Comparison of ENCODE assay signal across 1 cellular context in genomic region chr10:30553625-30554442, GRCh38.
TF ChIP-seq lines count a peak whose summit lies in the region.

No MANE protein-coding gene starts in this region.

TF ChIP-seq in WTC11, 78 proteins besides CTCF, POLR2A, EP300 and RAD21 (continued from another document):
- TF ChIP-seq AR (CRISPR knock-in tag; IDR thresholded peaks at IDR 0.05): no peak
- TF ChIP-seq, protein P1, sequence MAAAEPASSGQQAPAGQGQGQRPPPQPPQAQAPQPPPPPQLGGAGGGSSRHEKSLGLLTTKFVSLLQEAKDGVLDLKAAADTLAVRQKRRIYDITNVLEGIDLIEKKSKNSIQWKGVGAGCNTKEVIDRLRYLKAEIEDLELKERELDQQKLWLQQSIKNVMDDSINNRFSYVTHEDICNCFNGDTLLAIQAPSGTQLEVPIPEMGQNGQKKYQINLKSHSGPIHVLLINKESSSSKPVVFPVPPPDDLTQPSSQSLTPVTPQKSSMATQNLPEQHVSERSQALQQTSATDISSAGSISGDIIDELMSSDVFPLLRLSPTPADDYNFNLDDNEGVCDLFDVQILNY (CRISPR knock-in tag; IDR thresholded peaks at IDR 0.05): no peak
- no peak for TF ChIP-seq HMGA2 (CRISPR knock-in tag; IDR thresholded peaks at IDR 0.05)
- no peak for TF ChIP-seq NFE2L1 (CRISPR knock-in tag; IDR thresholded peaks at IDR 0.05)
- TF ChIP-seq TEAD1 (CRISPR knock-in tag; IDR thresholded peaks at IDR 0.05): no peak
- no peak for TF ChIP-seq ZNF263 (CRISPR knock-in tag; IDR thresholded peaks at IDR 0.05; ENCODE audit: low read depth)
- no peak for TF ChIP-seq E2F1 (CRISPR knock-in tag; IDR thresholded peaks at IDR 0.05)
- TF ChIP-seq GRHL2 (CRISPR knock-in tag; IDR thresholded peaks at IDR 0.05; ENCODE audit: insufficient replicate concordance, severe bottlenecking): no peak
- TF ChIP-seq ETV6 (CRISPR knock-in tag; IDR thresholded peaks at IDR 0.05): 0 out of 2 replicates have a peak, but pooled peaks have one; percentile 18
- TF ChIP-seq, protein P2, sequence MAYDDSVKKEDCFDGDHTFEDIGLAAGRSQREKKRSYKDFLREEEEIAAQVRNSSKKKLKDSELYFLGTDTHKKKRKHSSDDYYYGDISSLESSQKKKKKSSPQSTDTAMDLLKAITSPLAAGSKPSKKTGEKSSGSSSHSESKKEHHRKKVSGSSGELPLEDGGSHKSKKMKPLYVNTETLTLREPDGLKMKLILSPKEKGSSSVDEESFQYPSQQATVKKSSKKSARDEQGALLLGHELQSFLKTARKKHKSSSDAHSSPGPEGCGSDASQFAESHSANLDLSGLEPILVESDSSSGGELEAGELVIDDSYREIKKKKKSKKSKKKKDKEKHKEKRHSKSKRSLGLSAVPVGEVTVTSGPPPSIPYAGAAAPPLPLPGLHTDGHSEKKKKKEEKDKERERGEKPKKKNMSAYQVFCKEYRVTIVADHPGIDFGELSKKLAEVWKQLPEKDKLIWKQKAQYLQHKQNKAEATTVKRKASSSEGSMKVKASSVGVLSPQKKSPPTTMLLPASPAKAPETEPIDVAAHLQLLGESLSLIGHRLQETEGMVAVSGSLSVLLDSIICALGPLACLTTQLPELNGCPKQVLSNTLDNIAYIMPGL (CRISPR knock-in tag; IDR thresholded peaks at IDR 0.05): no peak
- TF ChIP-seq, protein P3, sequence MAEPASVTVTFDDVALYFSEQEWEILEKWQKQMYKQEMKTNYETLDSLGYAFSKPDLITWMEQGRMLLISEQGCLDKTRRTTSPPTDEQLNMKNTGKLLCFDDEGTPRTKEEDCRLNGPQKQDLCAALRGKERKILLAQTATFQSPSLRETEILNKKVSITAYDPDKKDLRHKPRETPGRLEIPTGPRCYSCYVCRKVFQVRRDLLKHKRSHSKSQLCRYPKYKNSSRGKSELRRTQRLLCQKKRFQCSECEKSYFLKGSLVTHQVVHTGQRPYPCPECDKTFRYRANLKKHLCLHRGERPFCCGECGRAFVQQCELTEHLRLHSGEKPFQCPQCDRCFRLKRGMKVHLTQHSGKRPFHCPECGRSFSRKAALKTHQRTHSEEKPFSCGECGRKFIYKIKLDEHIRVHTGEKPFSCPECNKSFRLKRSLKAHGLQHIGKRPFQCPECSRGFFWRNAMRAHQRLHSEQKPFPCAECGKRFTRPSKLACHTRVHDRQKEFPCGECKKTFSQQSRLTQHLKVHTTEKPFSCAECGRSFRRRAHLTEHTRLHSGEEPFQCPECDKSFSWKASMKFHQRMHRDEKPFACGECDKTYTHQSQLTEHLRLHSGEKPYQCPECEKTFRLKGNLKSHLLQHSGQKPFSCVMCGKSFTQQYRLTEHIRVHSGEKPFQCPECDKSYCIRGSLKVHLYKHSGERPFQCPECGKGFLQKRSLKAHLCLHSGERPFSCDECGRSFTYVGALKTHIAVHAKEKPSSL (CRISPR knock-in tag; conservative IDR thresholded peaks at IDR 0.05): no peak
- TF ChIP-seq, protein P4, sequence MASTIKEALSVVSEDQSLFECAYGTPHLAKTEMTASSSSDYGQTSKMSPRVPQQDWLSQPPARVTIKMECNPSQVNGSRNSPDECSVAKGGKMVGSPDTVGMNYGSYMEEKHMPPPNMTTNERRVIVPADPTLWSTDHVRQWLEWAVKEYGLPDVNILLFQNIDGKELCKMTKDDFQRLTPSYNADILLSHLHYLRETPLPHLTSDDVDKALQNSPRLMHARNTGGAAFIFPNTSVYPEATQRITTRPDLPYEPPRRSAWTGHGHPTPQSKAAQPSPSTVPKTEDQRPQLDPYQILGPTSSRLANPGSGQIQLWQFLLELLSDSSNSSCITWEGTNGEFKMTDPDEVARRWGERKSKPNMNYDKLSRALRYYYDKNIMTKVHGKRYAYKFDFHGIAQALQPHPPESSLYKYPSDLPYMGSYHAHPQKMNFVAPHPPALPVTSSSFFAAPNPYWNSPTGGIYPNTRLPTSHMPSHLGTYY (CRISPR knock-in tag; IDR thresholded peaks at IDR 0.05): no peak
- no peak for TF ChIP-seq ZNF138 (CRISPR knock-in tag; conservative IDR thresholded peaks at IDR 0.05)
- TF ChIP-seq ZNF423 (CRISPR knock-in tag; IDR thresholded peaks at IDR 0.05): no peak
- 0 out of 2 replicates have a peak, but pooled peaks have one; percentile 18 for TF ChIP-seq ARID4B (CRISPR knock-in tag; IDR thresholded peaks at IDR 0.05; ENCODE audit: borderline replicate concordance)
- no peak for TF ChIP-seq NR1H2 (CRISPR knock-in tag; IDR thresholded peaks at IDR 0.05)
- TF ChIP-seq TP53 (CRISPR knock-in tag; IDR thresholded peaks at IDR 0.05): no peak
- no peak for TF ChIP-seq CBFB (CRISPR knock-in tag; IDR thresholded peaks at IDR 0.05; ENCODE audit: low read depth)
- TF ChIP-seq ZNF416 (CRISPR knock-in tag; IDR thresholded peaks at IDR 0.05): no peak
- TF ChIP-seq E2F4 (CRISPR knock-in tag; IDR thresholded peaks at IDR 0.05; ENCODE audit: borderline replicate concordance, low read depth): no peak
- no peak for TF ChIP-seq JUN (CRISPR knock-in tag; IDR thresholded peaks at IDR 0.05)
- 0 out of 2 replicates have a peak, but pooled peaks have one; percentile 75 for TF ChIP-seq ZNF232 (CRISPR knock-in tag; IDR thresholded peaks at IDR 0.05)
- TF ChIP-seq, protein P5, sequence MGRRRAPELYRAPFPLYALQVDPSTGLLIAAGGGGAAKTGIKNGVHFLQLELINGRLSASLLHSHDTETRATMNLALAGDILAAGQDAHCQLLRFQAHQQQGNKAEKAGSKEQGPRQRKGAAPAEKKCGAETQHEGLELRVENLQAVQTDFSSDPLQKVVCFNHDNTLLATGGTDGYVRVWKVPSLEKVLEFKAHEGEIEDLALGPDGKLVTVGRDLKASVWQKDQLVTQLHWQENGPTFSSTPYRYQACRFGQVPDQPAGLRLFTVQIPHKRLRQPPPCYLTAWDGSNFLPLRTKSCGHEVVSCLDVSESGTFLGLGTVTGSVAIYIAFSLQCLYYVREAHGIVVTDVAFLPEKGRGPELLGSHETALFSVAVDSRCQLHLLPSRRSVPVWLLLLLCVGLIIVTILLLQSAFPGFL (CRISPR knock-in tag; IDR thresholded peaks at IDR 0.05; ENCODE audit: borderline replicate concordance): no peak
